ENCODE assay signal across 8 cellular contexts in the genomic region with DNA sequence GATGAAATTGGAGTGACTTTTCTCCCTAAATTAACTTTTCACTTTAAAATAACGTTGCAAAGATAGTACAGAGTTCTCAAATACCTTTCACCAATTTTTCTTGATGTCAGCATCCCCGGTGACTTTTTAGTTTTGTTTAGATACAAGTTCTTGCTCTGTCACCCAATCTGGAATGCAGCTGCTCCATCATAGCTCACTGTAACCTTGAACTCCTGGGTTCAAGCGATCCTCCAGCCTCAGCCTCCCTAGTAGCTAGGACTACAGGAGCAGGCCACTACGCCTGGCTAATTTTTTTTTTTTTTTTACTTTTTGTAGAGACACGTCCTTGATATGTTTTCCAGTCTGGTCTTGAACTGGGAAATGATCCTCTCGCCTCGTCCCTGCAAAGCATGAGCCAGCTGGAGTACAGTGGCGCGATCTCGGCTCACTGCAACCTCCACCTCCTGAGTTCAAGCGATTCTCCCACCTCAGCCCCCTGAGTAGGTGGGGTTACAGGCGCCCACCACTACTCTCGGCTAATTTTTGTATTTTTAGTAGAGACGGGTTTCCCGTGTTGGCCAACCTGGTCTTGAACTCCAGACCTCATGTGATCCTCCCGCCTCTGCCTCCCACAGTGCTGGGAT. TPM values are rescaled to one million over a fixed set of nuclear protein-coding genes. Genes with fewer than 3 reads are reported as not detected.
DNase-seq lines count a peak whose midpoint lies in the region; ATAC-seq and TF ChIP-seq lines count a peak whose summit lies in the region.

No MANE protein-coding gene starts in this region.

- peak; percentile 25 for DNase-seq in MCF 10A (ENCODE audit: unreplicated experiment)
- no peak for DNase-seq in mesothelial cell of epicardium (ENCODE audit: low spot score in 2 of 2, unreplicated experiment in 2 of 2)
- no peak for DNase-seq in GM03348 (ENCODE audit: low spot score)
- no peak for DNase-seq in AML-193 (lab: John Stamatoyannopoulos, UW)

- intact Hi-C loops in MCF 10A (cut with micrococcal nuclease): loop anchor here (10.0 kb wide), 2 partner anchors 189 to 219 kb away; no protein-coding TSS in a partner anchor

- TF ChIP-seq CTCF in MCF 10A (IDR thresholded peaks at IDR 0.05; ENCODE audit: unreplicated experiment) (no peak), mesothelial cell of epicardium (IDR thresholded peaks at IDR 0.05; ENCODE audit: unreplicated experiment) (no peak)

- peaks cover 20 to 44% (median 31%) of the 10 kb centered on the region in 10 experiments for H3K4me1 ChIP-seq in BLaER1 treated with 17β-estradiol and CSF1 and Interleukin-3, amounts not matched to agents 10 nM and 100 nM

- no peaks in the 10 kb centered on the region for H3K27me3 ChIP-seq in BLaER1 treated with 17β-estradiol and CSF1 and Interleukin-3, amounts not matched to agents 10 nM and 100 nM

- H3K27me3 Mint-ChIP-seq in MCF 10A (ENCODE audit: insufficient read depth, unreplicated experiment) (no peaks in the 10 kb centered on the region), mesothelial cell of epicardium (ENCODE audit: low read depth) (no peaks in the 10 kb centered on the region)

- H3K9me3 ChIP-seq in BLaER1 treated with 17β-estradiol and CSF1 and Interleukin-3, amounts not matched to agents 10 nM and 100 nM (replicated peaks in 1 of 11): peaks cover 4 to 18% (median 13%) of the 10 kb centered on the region in 11 experiments; a peak in 20 of 22 replicates
- H3K9me3 ChIP-seq in KOPT-K1 (ENCODE audit: insufficient read depth, low read length, poor library complexity, severe bottlenecking): no peaks in the 10 kb centered on the region

- CTCF ChIA-PET in MCF 10A (lab: Yijun Ruan, JAX): interaction anchor here (0.5 to 1.3 kb wide), 3 partner anchors 41 to 63 kb away, joined by 3 to 5 read pairs (median 4); no protein-coding TSS in a partner anchor

- POLR2A ChIA-PET in MCF 10A (lab: Yijun Ruan, JAX): interaction anchor here (0.5 to 3.0 kb wide), 18 partner anchors 8 to 153 kb away, joined by 3 to 16 read pairs (median 6); a partner anchor contains a TSS

- H3K9ac ChIP-seq in BLaER1 treated with 17β-estradiol and CSF1 and Interleukin-3, amounts not matched to agents 10 nM and 100 nM: peak overlapping the region; percentile 87 to 99 (median 95)

- peaks cover 14% of the 10 kb centered on the region for H3K4me1 Mint-ChIP-seq in MCF 10A (ENCODE audit: insufficient read depth, unreplicated experiment)
- peaks cover 30% of the 10 kb centered on the region for H3K4me1 Mint-ChIP-seq in mesothelial cell of epicardium

- no TSS peak for BruUV-seq in MCF 10A (replicated peaks; lab: Mats Ljungman, UMichigan)

- peaks cover 31 to 61% (median 39%) of the 10 kb centered on the region in 11 experiments for H3K36me3 ChIP-seq in BLaER1 treated with 17β-estradiol and CSF1 and Interleukin-3, amounts not matched to agents 10 nM and 100 nM
- H3K36me3 ChIP-seq in KOPT-K1 (ENCODE audit: insufficient read depth, low read length): peaks cover 45% of the 10 kb centered on the region

- H3K4me3 Mint-ChIP-seq in MCF 10A (ENCODE audit: unreplicated experiment): peak overlapping the region; percentile 92
- peak overlapping the region; percentile 97 for H3K4me3 Mint-ChIP-seq in mesothelial cell of epicardium

- H3K9me3 Mint-ChIP-seq in MCF 10A (ENCODE audit: unreplicated experiment) (peaks cover 10% of the 10 kb centered on the region), mesothelial cell of epicardium (peaks cover 4% of the 10 kb centered on the region)

- H3K36me3 Mint-ChIP-seq in MCF 10A (ENCODE audit: insufficient read depth, unreplicated experiment) (peaks cover 20% of the 10 kb centered on the region), mesothelial cell of epicardium (peaks cover 22% of the 10 kb centered on the region)

- peak overlapping the region; percentile 99 for H3K27ac Mint-ChIP-seq in MCF 10A (ENCODE audit: low read depth, unreplicated experiment)
- peak overlapping the region; percentile 100 for H3K27ac Mint-ChIP-seq in mesothelial cell of epicardium

- H3K4me2 ChIP-seq in BLaER1 treated with 17β-estradiol and CSF1 and Interleukin-3, amounts not matched to agents 10 nM and 100 nM: peak overlapping the region; percentile 82 to 97 (median 92)

- H3K4me3 ChIP-seq in BLaER1 treated with 17β-estradiol and CSF1 and Interleukin-3, amounts not matched to agents 10 nM and 100 nM: peak overlapping the region; percentile 65 to 84 (median 72)

- ATAC-seq in HG02571 (IDR thresholded peaks at IDR 0.05; ENCODE audit: unreplicated experiment): no peak
- no peak for ATAC-seq in HG03354 (IDR thresholded peaks at IDR 0.05; ENCODE audit: poor library complexity, severe bottlenecking, unreplicated experiment)

- H4K20me1 ChIP-seq in BLaER1 treated with 17β-estradiol and CSF1 and Interleukin-3, amounts not matched to agents 10 nM and 100 nM: no peaks in the 10 kb centered on the region; a peak in 2 of 22 replicates

- peak overlapping the region; percentile 91 to 100 (median 96) for H3K27ac ChIP-seq in BLaER1 treated with 17β-estradiol and CSF1 and Interleukin-3, amounts not matched to agents 10 nM and 100 nM
- H3K27ac ChIP-seq in KOPT-K1 (ENCODE audit: low read depth, low read length, poor library complexity, severe bottlenecking): peak overlapping the region; percentile 94

RNA-seq across cellular contexts. Expression of a gene that starts 0.7 kb away (rescaled TPM):
- total RNA-seq in MCF 10A (2022) (10.6 and 13.0 TPM in 2 replicates), mesothelial cell of epicardium (15.7 to 17.3 TPM (median 16.8 TPM) in 3 replicates)

RNA-seq across cellular contexts. Expression of a gene that starts 0.9 kb away (rescaled TPM):
- 3.4 and 5.0 TPM in 2 replicates for total RNA-seq in MCF 10A (2022)
- total RNA-seq in mesothelial cell of epicardium: 8.0 to 9.6 TPM (median 8.2 TPM) in 3 replicates

RNA-seq across cellular contexts. Expression of a gene that starts 35.2 kb away (rescaled TPM):
- 0.27 TPM in 1 of 2 replicates, not detected in the other for total RNA-seq in MCF 10A (2022)
- total RNA-seq in mesothelial cell of epicardium: 0.18 TPM in 1 of 3 replicates, not detected in the others
